In the genomic region with DNA sequence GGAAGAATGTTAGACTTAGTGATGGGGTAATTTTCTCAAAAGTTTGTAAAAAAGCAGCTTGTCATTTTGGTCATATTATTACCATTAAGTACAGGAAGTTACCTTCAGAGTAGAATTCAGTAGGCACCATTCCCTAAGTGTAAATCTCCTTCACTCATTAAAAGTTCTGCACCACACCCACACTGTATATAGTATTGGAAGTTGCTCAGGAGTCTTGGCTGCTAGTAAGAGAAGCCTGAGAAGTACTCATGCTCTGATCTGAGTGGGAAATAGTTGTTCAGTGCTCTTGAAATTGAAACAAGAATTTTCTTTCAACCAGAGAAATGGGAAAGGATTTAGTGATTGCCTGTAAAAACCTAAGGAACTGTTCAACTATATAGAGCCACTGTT, we compare ENCODE assay signal across 20 cellular contexts.
DNase-seq lines count a peak whose midpoint lies in the region; ATAC-seq and TF ChIP-seq lines count a peak whose summit lies in the region.
"Had no signal": no experiment of that assay in that cellular context is flagged by ENCODE, and none has a peak within 500 bp of the region (broad histone marks: within the 10 kb centered on the region; RNA-seq: fewer than 3 reads in every experiment).

No MANE protein-coding gene starts in this region.

- no peak overlapping the region for H3K4ac ChIP-seq in H9 (ENCODE audit: low read depth, low read length)

- no peak overlapping the region for H3K4me2 ChIP-seq in H9 (ENCODE audit: insufficient read depth, insufficient read length, low read length)
- H3K4me2 ChIP-seq: BLaER1 treated with 17β-estradiol and CSF1 and Interleukin-3, amounts not matched to agents 10 nM and 100 nM; KMS-11 had no signal

- DNase-seq in H9 (no peak), WTC11 (ENCODE audit: low spot score) (no peak), superior temporal gyrus (ENCODE audit: extremely low spot score) (no peak), NCI-H1436 treated with DMSO at 0.1 percent for 48 hours (lab: John Stamatoyannopoulos, UW) (no peak), globus pallidus (ENCODE audit: low spot score) (no peak)
- DNase-seq: ACHN; CD4-positive, alpha-beta memory T cell; DMS153; IMR-90; NCI-H1105; NCI-H2029 treated with DMSO at 0.1 percent for 48 hours; NCI-H2171 treated with DMSO at 0.1 percent for 48 hours; NCI-H446; NCI-H526; OCI-M1; Right ventricle myocardium superior had no signal

- H2AFZ ChIP-seq in H9 (ENCODE audit: low read length): no peak overlapping the region

- no peak overlapping the region for H3K4me3 ChIP-seq in skin epidermis
- H3K4me3 ChIP-seq: BLaER1 treated with 17β-estradiol and CSF1 and Interleukin-3, amounts not matched to agents 10 nM and 100 nM had no signal

- H3K4me1 Mint-ChIP-seq in H9 (peaks cover 39 to 40% of the 10 kb centered on the region in 2 experiments), WTC11 (peaks cover 72% of the 10 kb centered on the region)

- H3K23me2 ChIP-seq in H9 (ENCODE audit: insufficient read length, low read depth, low read length, poor library complexity, severe bottlenecking): no peaks in the 10 kb centered on the region

- H2BK15ac ChIP-seq in H9 (ENCODE audit: low read depth, low read length): no peak overlapping the region

- no peak overlapping the region for H4K91ac ChIP-seq in H9 (ENCODE audit: insufficient read length, low read depth, low read length)

- H3K36me3 Mint-ChIP-seq in H9 (ENCODE audit: insufficient read depth in 1 of 3, low read depth in 3 of 3) (peaks cover 13 to 17% (median 14%) of the 10 kb centered on the region in 3 experiments; a peak in 6 of 7 replicates), WTC11 (peaks cover 18% of the 10 kb centered on the region)
- H3K36me3 Mint-ChIP-seq: CD4-positive, alpha-beta memory T cell had no signal

- H3K4me1 ChIP-seq in H9 (ENCODE audit: insufficient read depth, low read length): peaks cover 5% of the 10 kb centered on the region
- H3K4me1 ChIP-seq: BLaER1 treated with 17β-estradiol and CSF1 and Interleukin-3, amounts not matched to agents 10 nM and 100 nM had no signal

- H3K4me3 Mint-ChIP-seq in H9 (no peak overlapping the region), WTC11 (no peak overlapping the region)
- H3K4me3 Mint-ChIP-seq: CD4-positive, alpha-beta memory T cell had no signal

- peak overlapping the region in 2 of 3 experiments; percentile 6 to 43; a peak in 2 of 7 replicates for H3K27ac Mint-ChIP-seq in H9
- peak overlapping the region; percentile 69 for H3K27ac Mint-ChIP-seq in WTC11
- H3K27ac Mint-ChIP-seq: CD4-positive, alpha-beta memory T cell had no signal

- no peak overlapping the region for H4K5ac ChIP-seq in H9 (ENCODE audit: insufficient read length, low read depth, low read length)

- peaks cover 7% of the 10 kb centered on the region; the same call in 1 of the 2 replicates for H3K79me2 ChIP-seq in H9 (ENCODE audit: insufficient read depth, low read length)

- no peak overlapping the region for H2BK120ac ChIP-seq in H9 (ENCODE audit: low read depth, low read length, poor library complexity, severe bottlenecking)

- H4K20me1 ChIP-seq in H9 (ENCODE audit: control insufficient read depth, insufficient read depth, insufficient read length): no peaks in the 10 kb centered on the region
- H4K20me1 ChIP-seq: BLaER1 treated with 17β-estradiol and CSF1 and Interleukin-3, amounts not matched to agents 10 nM and 100 nM had no signal

- H3K14ac ChIP-seq in H9 (ENCODE audit: insufficient read depth, low read length): no peak overlapping the region; the same call in 1 of the 2 replicates

- no peak overlapping the region for H3K27ac ChIP-seq in H9 (ENCODE audit: insufficient read length, low read depth, low read length)
- H3K27ac ChIP-seq in skin epidermis: peak overlapping the region in 15 of 21 experiments; percentile 3 to 75 (median 48)
- H3K27ac ChIP-seq: BLaER1 treated with 17β-estradiol and CSF1 and Interleukin-3, amounts not matched to agents 10 nM and 100 nM; KMS-11 had no signal

- peak overlapping the region; percentile 45 for H2BK20ac ChIP-seq in H9 (ENCODE audit: low read depth, low read length, poor library complexity, severe bottlenecking)

- H3K23ac ChIP-seq in H9 (ENCODE audit: insufficient read length, low read depth, low read length): no peak overlapping the region

- no peak overlapping the region for H3K56ac ChIP-seq in H9 (ENCODE audit: insufficient read length, low read depth, low read length)

- H3K9ac ChIP-seq in H9 (ENCODE audit: extremely low read depth, insufficient read length, low read length): no peak overlapping the region
- H3K9ac ChIP-seq: BLaER1 treated with 17β-estradiol and CSF1 and Interleukin-3, amounts not matched to agents 10 nM and 100 nM; KMS-11 had no signal

- TF ChIP-seq CTCF in H9 (conservative IDR thresholded peaks at IDR 0.05) (no peak), WTC11 (IDR thresholded peaks at IDR 0.05) (no peak)

- no peaks in the 10 kb centered on the region for H3K9me3 ChIP-seq in H9 (ENCODE audit: control insufficient read depth, low read depth, low read length)
- H3K9me3 ChIP-seq: BLaER1 treated with 17β-estradiol and CSF1 and Interleukin-3, amounts not matched to agents 10 nM and 100 nM had no signal

- H3K9me3 Mint-ChIP-seq in H9 (no peaks in the 10 kb centered on the region), WTC11 (no peaks in the 10 kb centered on the region)

- ATAC-seq in WTC11 (0 out of 2 replicates have a peak, but pooled peaks have one; percentile 38), esophagus mucosa (peak; percentile 72)

- CTCF ChIA-PET in WTC11 (lab: Charles Lee): interaction anchor here (0.9 to 1.7 kb wide), 3 partner anchors 9 to 49 kb away, joined by 3 to 7 read pairs (median 5); no protein-coding TSS in a partner anchor

- H3K27me3 Mint-ChIP-seq in H9 (ENCODE audit: low read depth) (no peaks in the 10 kb centered on the region), WTC11 (ENCODE audit: low read depth) (no peaks in the 10 kb centered on the region)
- H3K27me3 Mint-ChIP-seq: CD4-positive, alpha-beta memory T cell had no signal

- no peak overlapping the region for H3K18ac ChIP-seq in H9 (ENCODE audit: insufficient read length, low read depth, low read length)

- H3K27me3 ChIP-seq in H9 (ENCODE audit: insufficient read depth, low read length): no peaks in the 10 kb centered on the region
- H3K27me3 ChIP-seq: BLaER1 treated with 17β-estradiol and CSF1 and Interleukin-3, amounts not matched to agents 10 nM and 100 nM had no signal

- H3K79me1 ChIP-seq in H9 (ENCODE audit: insufficient read depth, low read depth, low read length, poor library complexity, severe bottlenecking): no peaks in the 10 kb centered on the region

- H3T11ph ChIP-seq in H9 (ENCODE audit: low read length): no peak overlapping the region

- H2BK12ac ChIP-seq in H9 (ENCODE audit: insufficient read length, low read depth, low read length): no peak overlapping the region

- H2AK5ac ChIP-seq in H9 (ENCODE audit: insufficient read length, low read length): peak overlapping the region; percentile 65

- no peak overlapping the region for H2BK5ac ChIP-seq in H9 (ENCODE audit: insufficient read length, low read length)

- POLR2A ChIA-PET in WTC11 (lab: Charles Lee): interaction anchor here (1.0 kb wide), 1 partner anchor 11 kb away, joined by 3 read pairs; no protein-coding TSS in a partner anchor

- no peak overlapping the region for H4K8ac ChIP-seq in H9 (replicated peaks; ENCODE audit: insufficient read length, low read depth, low read length)

TF ChIP-seq in WTC11, 78 proteins besides CTCF, POLR2A, EP300 and RAD21:
- no peak for TF ChIP-seq KAT7 (CRISPR knock-in tag; IDR thresholded peaks at IDR 0.05; ENCODE audit: borderline replicate concordance)
- TF ChIP-seq TCF7 (CRISPR knock-in tag; IDR thresholded peaks at IDR 0.05; ENCODE audit: low read depth): no peak
- TF ChIP-seq FOXK1 (CRISPR knock-in tag; IDR thresholded peaks at IDR 0.05): no peak
- TF ChIP-seq E2F4 (CRISPR knock-in tag; IDR thresholded peaks at IDR 0.05; ENCODE audit: borderline replicate concordance, low read depth): no peak
- TF ChIP-seq FOXJ3 (CRISPR knock-in tag; IDR thresholded peaks at IDR 0.05; ENCODE audit: borderline replicate concordance): no peak
